ENCODE assay signal across 16 cellular contexts in the genomic region with DNA sequence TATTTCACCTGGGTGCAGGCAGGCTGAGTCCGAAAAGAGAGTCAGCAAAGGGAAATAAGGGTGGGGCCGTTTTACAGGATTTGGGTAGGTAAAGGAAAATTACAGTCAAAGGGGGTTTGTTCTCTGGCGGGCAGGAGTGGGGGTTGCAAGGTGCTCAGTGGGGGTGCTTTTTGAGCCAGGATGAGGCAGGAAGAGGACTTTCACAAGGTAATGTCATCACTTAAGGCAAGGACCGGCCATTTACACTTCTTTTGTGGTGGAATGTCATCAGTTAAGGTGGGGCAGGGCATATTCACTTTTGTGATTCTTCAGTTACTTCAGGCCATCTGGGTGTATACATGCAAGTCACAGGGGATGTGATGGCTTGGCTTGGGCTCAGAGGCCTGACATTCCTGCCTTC. TPM values are rescaled to one million over a fixed set of nuclear protein-coding genes. Genes with fewer than 3 reads are reported as not detected.
"Had no signal": no experiment of that assay in that cellular context is flagged by ENCODE, and none has a peak within 500 bp of the region (broad histone marks: within the 10 kb centered on the region; RNA-seq: fewer than 3 reads in every experiment).

No MANE protein-coding gene starts in this region.

RNA-seq across cellular contexts. Expression of a gene that starts 32.2 kb away (rescaled TPM):
- total RNA-seq: activated B cell treated with CpG ODN at 0.5 μM for 24 hours; activated CD4-positive, alpha-beta memory T cell treated with anti-CD3 and anti-CD28 coated beads for 36 hours; activated CD4-positive, alpha-beta T cell treated with anti-CD3 and anti-CD28 coated beads, Interleukin-2, amount 10 ng/mL, durations not matched to agents 24 days and 14 days; activated CD8-positive, alpha-beta memory T cell treated with anti-CD3 and anti-CD28 coated beads for 36 hours; activated CD8-positive, alpha-beta T cell treated with anti-CD3 and anti-CD28 coated beads for 36 hours; activated naive CD4-positive, alpha-beta T cell treated with anti-CD3 and anti-CD28 coated beads for 36 hours; activated naive CD4-positive, alpha-beta T cell treated with anti-CD3 and anti-CD28 coated beads, Interleukin-2, amount 50 U/mL, for 72 hours; activated naive CD8-positive, alpha-beta T cell treated with anti-CD3 and anti-CD28 coated beads for 36 hours; activated T-cell treated with anti-CD3 and anti-CD28 coated beads, Interleukin-2, amount 50 U/mL, for 72 hours; activated T-helper 1 cell treated with anti-CD3 and anti-CD28 coated beads, Interleukin-12 subunit alpha, Interleukin-12 subunit beta, Interleukin-2, Interleukin-4 antibody, amounts not matched to agents 30 ng/mL and 10 ng/mL and 1 ng/mL, durations not matched to agents 14 hours and 24 hours and 36 hours; activated T-helper 17 cell treated with anti-CD3 and anti-CD28 coated beads, Interleukin-2, amount 50 U/mL, for 72 hours; body of pancreas; T-helper 1 cell treated with Interleukin-12 subunit alpha and Interleukin-12 subunit beta and Interleukin-4 antibody, amounts not matched to agents 30 ng/mL and 1 ng/mL, for 36 hours; T-helper 17 cell; T-helper 2 cell treated with Interferon-gamma antibody and Interleukin-4, amounts not matched to agents 100 ng/mL and 5 ng/mL, for 36 hours had no signal
- polyA plus RNA-seq: aorta had no signal
